Comparison of ENCODE assay signal across 3 cellular contexts in genomic region chr1:166017395-166017794, GRCh38.
A peak's percentile ranks its signal among the peaks of the same experiment; 100 is the strongest.
TF ChIP-seq lines count a peak whose summit lies in the region.

No MANE protein-coding gene starts in this region.

TF ChIP-seq in SK-N-SH, 30 proteins besides CTCF, POLR2A, EP300 and RAD21:
- TF ChIP-seq EZH2phosphoT487 (IDR thresholded peaks at IDR 0.05; ENCODE audit: borderline replicate concordance, low read depth) = no peak
- TF ChIP-seq MXI1 (IDR thresholded peaks at IDR 0.05; ENCODE audit: low read depth, low read length) = no peak
- no peak for TF ChIP-seq NFIC (IDR thresholded peaks at IDR 0.05; ENCODE audit: borderline replicate concordance)
- TF ChIP-seq REST (IDR thresholded peaks at IDR 0.05; ENCODE audit: low read depth, low read length) = no peak
- TF ChIP-seq USF2 (IDR thresholded peaks at IDR 0.05; ENCODE audit: borderline replicate concordance, low read depth, low read length) = no peak
- no peak for TF ChIP-seq IRF3 (IDR thresholded peaks at IDR 0.05; ENCODE audit: low read depth, low read length)
- TF ChIP-seq RCOR1 (IDR thresholded peaks at IDR 0.05; ENCODE audit: low read length) = no peak

TF ChIP-seq in SK-N-SH treated with all-trans-retinoic acid at 6 μM for 48 hours, 23 proteins besides CTCF, POLR2A, EP300 and RAD21:
- TF ChIP-seq RARB (CRISPR knock-in tag; IDR thresholded peaks at IDR 0.05) (no peak), CSRNP3 (CRISPR knock-in tag; IDR thresholded peaks at IDR 0.05) (no peak), POU6F1 (CRISPR knock-in tag; IDR thresholded peaks at IDR 0.05; ENCODE audit: borderline replicate concordance, low read depth) (no peak), ZC3H10 (CRISPR knock-in tag; IDR thresholded peaks at IDR 0.05) (no peak), ZNF8 (CRISPR knock-in tag; IDR thresholded peaks at IDR 0.05) (no peak), ZNF70 (CRISPR knock-in tag; IDR thresholded peaks at IDR 0.05) (no peak), TOX (CRISPR knock-in tag; IDR thresholded peaks at IDR 0.05; ENCODE audit: borderline replicate concordance) (no peak), ZNF565 (CRISPR knock-in tag; conservative IDR thresholded peaks at IDR 0.05; ENCODE audit: low read depth) (no peak), CSDC2 (CRISPR knock-in tag; IDR thresholded peaks at IDR 0.05) (no peak), TCF4 (CRISPR knock-in tag; IDR thresholded peaks at IDR 0.05; ENCODE audit: borderline replicate concordance) (no peak), GLIS3 (CRISPR knock-in tag; IDR thresholded peaks at IDR 0.05) (no peak), PATZ1 (CRISPR knock-in tag; IDR thresholded peaks at IDR 0.05; ENCODE audit: borderline replicate concordance) (no peak), SNAI2 (CRISPR knock-in tag; IDR thresholded peaks at IDR 0.05) (no peak), CREB5 (CRISPR knock-in tag; IDR thresholded peaks at IDR 0.05; ENCODE audit: low read depth) (no peak), ISL1 (CRISPR knock-in tag; IDR thresholded peaks at IDR 0.05) (no peak), ZFP30 (CRISPR knock-in tag; IDR thresholded peaks at IDR 0.05) (no peak), PPARA (CRISPR knock-in tag; IDR thresholded peaks at IDR 0.05; ENCODE audit: borderline replicate concordance) (no peak)

TF ChIP-seq in K562, 482 proteins besides CTCF, POLR2A, EP300 and RAD21:
- TF ChIP-seq ZNF41 (CRISPR knock-in tag; conservative IDR thresholded peaks at IDR 0.05) = no peak
- TF ChIP-seq MEIS2 (IDR thresholded peaks at IDR 0.05; ENCODE audit: partially characterized antibody) = peak; percentile 39
- peak; percentile 24; the same call in 1 of the 2 replicates for TF ChIP-seq SMC3 (conservative IDR thresholded peaks at IDR 0.05; ENCODE audit: insufficient read depth, low read depth, low read length)
- no peak for TF ChIP-seq NCOA1 (IDR thresholded peaks at IDR 0.05; ENCODE audit: low read depth)
- TF ChIP-seq SUPT5H (IDR thresholded peaks at IDR 0.05) = no peak
- TF ChIP-seq SP1 (CRISPR knock-in tag; IDR thresholded peaks at IDR 0.05) = no peak
- TF ChIP-seq CTCFL (IDR thresholded peaks at IDR 0.05; ENCODE audit: borderline replicate concordance, insufficient read depth, low read depth, low read length, poor library complexity, severe bottlenecking) = peak; percentile 85
- TF ChIP-seq CREB1 (IDR thresholded peaks at IDR 0.05) = no peak
- TF ChIP-seq CREB1 (CRISPR knock-in tag; IDR thresholded peaks at IDR 0.05) = no peak
- no peak for TF ChIP-seq CC2D1A (IDR thresholded peaks at IDR 0.05)
